Comparison of ENCODE assay signal across 21 cellular contexts in genomic region chrX:97740044-97740443, GRCh38.
DNase-seq lines count a peak whose midpoint lies in the region; ATAC-seq and TF ChIP-seq lines count a peak whose summit lies in the region.
"Had no signal": no experiment of that assay in that cellular context is flagged by ENCODE, and none has a peak within 500 bp of the region (broad histone marks: within the 10 kb centered on the region; RNA-seq: fewer than 3 reads in every experiment).

No MANE protein-coding gene starts in this region.

- no peak for TF ChIP-seq CTCF in RWPE2 (IDR thresholded peaks at IDR 0.05; ENCODE audit: poor library complexity, severe bottlenecking)
- no peak for TF ChIP-seq CTCF in fibroblast of mammary gland (conservative IDR thresholded peaks at IDR 0.05; ENCODE audit: control insufficient read depth, insufficient read depth, low read depth, low read length)

- peak overlapping the region; percentile 62 for H3K27ac ChIP-seq in RWPE2 (ENCODE audit: poor library complexity, severe bottlenecking)
- H3K27ac ChIP-seq: PC-9 had no signal

- DNase-seq in HT1080 (ENCODE audit: low read depth) (peak; percentile 14), RWPE2 (ENCODE audit: low spot score) (no peak), fibroblast of mammary gland (ENCODE audit: low read depth) (peak; percentile 4), renal cortical epithelial cell (ENCODE audit: low read depth) (peak; percentile 23), NCI-H2107 (lab: John Stamatoyannopoulos, UW) (no peak), NCI-H524 treated with DMSO at 0.1 percent for 48 hours (lab: John Stamatoyannopoulos, UW) (no peak)
- DNase-seq: BE2C; CD4-positive, CD25-positive, alpha-beta regulatory T cell; COR-L47; DMS 273 treated with DMSO at 0.1 percent for 48 hours; DND-41; H9; KG1; NCI-H1417; NCI-H187 treated with DMSO at 0.1 percent for 48 hours; NCI-H345; NCI-H526; PC-9; Right ventricle myocardium superior; T-cell had no signal

- no peaks in the 10 kb centered on the region for H3K9me3 ChIP-seq in RWPE2 (ENCODE audit: severe bottlenecking)
- H3K9me3 ChIP-seq: BE2C had no signal

- no peak overlapping the region for H3K4me3 ChIP-seq in RWPE2 (ENCODE audit: severe bottlenecking)
- no peak overlapping the region for H3K4me3 ChIP-seq in fibroblast of mammary gland (ENCODE audit: control insufficient read depth, low read depth, low read length)
- H3K4me3 ChIP-seq: PC-9 had no signal

- peak; percentile 46; the same call in 1 of the 3 replicates for ATAC-seq in RWPE2 (ENCODE audit: low read depth)
- ATAC-seq in HG02623 (IDR thresholded peaks at IDR 0.05; ENCODE audit: unreplicated experiment) = no peak
- ATAC-seq: T-cell had no signal

- H3K4me1 ChIP-seq in RWPE2 (ENCODE audit: insufficient read depth, poor library complexity, severe bottlenecking) = peaks cover 7% of the 10 kb centered on the region
- H3K4me1 ChIP-seq: BE2C had no signal

- no peaks in the 10 kb centered on the region for H3K27me3 ChIP-seq in RWPE2 (ENCODE audit: insufficient read depth, poor library complexity, severe bottlenecking)
- H3K27me3 ChIP-seq: BE2C had no signal

- H3K36me3 ChIP-seq in RWPE2 (ENCODE audit: low read depth) = no peaks in the 10 kb centered on the region
- H3K36me3 ChIP-seq: BE2C had no signal

Comparison
In these comparisons a context has a peak if more than half of its experiments do, and no peak if none do; other contexts are left out.
1. DNase-seq: peak in HT1080 (single experiment), fibroblast of mammary gland (single experiment) and renal cortical epithelial cell (single experiment); none in RWPE2 (single experiment), NCI-H2107 (single experiment) and NCI-H524 treated with DMSO at 0.1 percent for 48 hours (single experiment).